ENCODE assay signal across 17 cellular contexts in genomic region chr1:200401708-200402107, GRCh38. TPM values are rescaled to one million over a fixed set of nuclear protein-coding genes. Genes with fewer than 3 reads are reported as not detected.
A peak's percentile ranks its signal among the peaks of the same experiment; 100 is the strongest.
DNase-seq lines count a peak whose midpoint lies in the region; ATAC-seq and TF ChIP-seq lines count a peak whose summit lies in the region.
"Had no signal": no experiment of that assay in that cellular context is flagged by ENCODE, and none has a peak within 500 bp of the region (broad histone marks: within the 10 kb centered on the region; RNA-seq: fewer than 3 reads in every experiment).

No MANE protein-coding gene starts in this region.

- H2AK5ac ChIP-seq in IMR-90 (ENCODE audit: low read depth, low read length) = no peak overlapping the region

- no peak overlapping the region for H3K56ac ChIP-seq in IMR-90 (ENCODE audit: extremely low read depth, insufficient read depth, low read length)

- WGBS in GM23248 (ENCODE audit: low coverage in 1 of 2, low lambda C conversion rate in 2 of 2, missing lambda C conversion rate in 2 of 2), 2 experiments = 87 to 93% methylated on average over 1 of the region's 1 CpG
- WGBS in IMR-90 (ENCODE audit: extremely low coverage in 2 of 2, insufficient read length in 1 of 2), 2 experiments = no CpG with 5 or more reads among the region's 1 CpG
- WGBS in hepatocyte (ENCODE audit: low lambda C conversion rate, missing lambda C conversion rate) = 85% methylated on average over 1 of the region's 1 CpG
- 93% methylated on average over 1 of the region's 1 CpG for WGBS in smooth muscle cell (ENCODE audit: low lambda C conversion rate)
- WGBS in heart left ventricle, 4 donors = 87 to 93% (median 88%) methylated on average over 1 of the region's 1 CpG

- H3K4me1 ChIP-seq in GM23248 (ENCODE audit: insufficient read depth) (peaks cover 67% of the 10 kb centered on the region), IMR-90 (ENCODE audit: control insufficient read depth, insufficient read depth, low read length) (no peaks in the 10 kb centered on the region; the same call in 1 of the 2 replicates), hepatocyte (ENCODE audit: insufficient read depth) (peaks cover 17% of the 10 kb centered on the region), smooth muscle cell (ENCODE audit: low read depth) (peaks cover 30% of the 10 kb centered on the region), heart left ventricle (peaks cover 0 to 20% (median 15%) of the 10 kb centered on the region in 12 donors)

- H3K4me2 ChIP-seq in GM23248 (ENCODE audit: unreplicated experiment) = peak overlapping the region; percentile 48
- peak overlapping the region; percentile 80 for H3K4me2 ChIP-seq in IMR-90 (ENCODE audit: low read depth, low read length)
- H3K4me2 ChIP-seq in hepatocyte = peak overlapping the region; percentile 3
- H3K4me2 ChIP-seq in smooth muscle cell = peak overlapping the region; percentile 65
- H3K4me2 ChIP-seq: KMS-11 had no signal

- H2BK5ac ChIP-seq in IMR-90 (ENCODE audit: low read depth, low read length, poor library complexity, severe bottlenecking) = peak overlapping the region; percentile 70

- H3K4me3 ChIP-seq in GM23248 (peak overlapping the region; percentile 26; the same call in 1 of the 2 replicates), IMR-90 (ENCODE audit: insufficient read depth, low read depth, low read length) (no peak overlapping the region), hepatocyte (no peak overlapping the region), smooth muscle cell (no peak overlapping the region), heart left ventricle (no peak overlapping the region)

- no peak overlapping the region for H4K8ac ChIP-seq in IMR-90 (ENCODE audit: low read depth in 2 of 2, low read length in 2 of 2)

- H3K18ac ChIP-seq in IMR-90 (ENCODE audit: low read depth, low read length) = no peak overlapping the region

- TF ChIP-seq RAD21 in IMR-90 (IDR thresholded peaks at IDR 0.05; ENCODE audit: low read length) = no peak

- no peaks in the 10 kb centered on the region for H3K9me1 ChIP-seq in IMR-90 (ENCODE audit: insufficient read depth, low read length)

- no peaks in the 10 kb centered on the region for H3K27me3 ChIP-seq in GM23248 (replicated peaks; ENCODE audit: insufficient read depth)
- no peaks in the 10 kb centered on the region for H3K27me3 ChIP-seq in IMR-90 (ENCODE audit: control insufficient read depth, insufficient read depth, low read length)
- no peaks in the 10 kb centered on the region for H3K27me3 ChIP-seq in hepatocyte
- no peaks in the 10 kb centered on the region for H3K27me3 ChIP-seq in smooth muscle cell (ENCODE audit: low read depth)
- H3K27me3 ChIP-seq in heart left ventricle = no peaks in the 10 kb centered on the region

- no peak overlapping the region for H3K4ac ChIP-seq in IMR-90 (ENCODE audit: low read depth, low read length)

- no peak overlapping the region for H2AK9ac ChIP-seq in IMR-90 (replicated peaks; ENCODE audit: low read depth, low read length, poor library complexity)

- no TSS peak for BruUV-seq in IMR-90 (replicated peaks; lab: Mats Ljungman, UMichigan)

- H3K27ac ChIP-seq in GM23248 (no peak overlapping the region), IMR-90 (ENCODE audit: insufficient read depth, low read length) (no peak overlapping the region), hepatocyte (no peak overlapping the region), smooth muscle cell (ENCODE audit: low read depth) (peak overlapping the region; percentile 26), heart left ventricle (no peak overlapping the region)
- H3K27ac ChIP-seq: KMS-11 had no signal

- H2BK15ac ChIP-seq in IMR-90 (ENCODE audit: low read depth, low read length) = no peak overlapping the region

- no peak overlapping the region for H3K23ac ChIP-seq in IMR-90 (ENCODE audit: low read depth, low read length)

- H3K9me2 ChIP-seq in GM23248 (ENCODE audit: insufficient read depth) = no peaks in the 10 kb centered on the region
- no peaks in the 10 kb centered on the region for H3K9me2 ChIP-seq in hepatocyte (replicated peaks; ENCODE audit: insufficient read depth)

- H3K36me3 ChIP-seq in GM23248 (ENCODE audit: low read depth) (peaks cover 88% of the 10 kb centered on the region), IMR-90 (ENCODE audit: control insufficient read depth, insufficient read depth, low read length) (peaks cover 3% of the 10 kb centered on the region), hepatocyte (replicated peaks; ENCODE audit: insufficient read depth, low read depth) (no peaks in the 10 kb centered on the region), smooth muscle cell (ENCODE audit: low read depth) (no peaks in the 10 kb centered on the region), heart left ventricle (peaks cover 0 to 38% (median 14%) of the 10 kb centered on the region in 9 donors)

- H3K9ac ChIP-seq in GM23248 = no peak overlapping the region
- no peak overlapping the region for H3K9ac ChIP-seq in IMR-90 (ENCODE audit: low read depth, low read length)
- no peak overlapping the region for H3K9ac ChIP-seq in smooth muscle cell (ENCODE audit: low read depth)
- H3K9ac ChIP-seq: KMS-11 had no signal

- TF ChIP-seq POLR2A in IMR-90 (IDR thresholded peaks at IDR 0.05; ENCODE audit: low read depth, low read length) = no peak
- no peak for TF ChIP-seq POLR2A in heart left ventricle (IDR thresholded peaks at IDR 0.05)

- H2AFZ ChIP-seq in GM23248 (no peak overlapping the region), IMR-90 (replicated peaks; ENCODE audit: low read length, poor library complexity) (no peak overlapping the region), hepatocyte (no peak overlapping the region), smooth muscle cell (ENCODE audit: low read depth) (no peak overlapping the region)

- H3K9me3 ChIP-seq in GM23248 (ENCODE audit: low read depth) = no peaks in the 10 kb centered on the region
- no peaks in the 10 kb centered on the region for H3K9me3 ChIP-seq in IMR-90 (ENCODE audit: control insufficient read depth, insufficient read depth, low read length)
- no peaks in the 10 kb centered on the region for H3K9me3 ChIP-seq in hepatocyte (ENCODE audit: low read depth)
- H3K9me3 ChIP-seq in smooth muscle cell (replicated peaks; ENCODE audit: low read depth) = no peaks in the 10 kb centered on the region
- no peaks in the 10 kb centered on the region for H3K9me3 ChIP-seq in heart left ventricle

- intact Hi-C loops in IMR-90 (cut with micrococcal nuclease) = loop anchor here (5.0 to 10.0 kb wide), 3 partner anchors 84 to 717 kb away; no protein-coding TSS in a partner anchor
- intact Hi-C loops in heart left ventricle (cut with DNase I) = no loop called here

- H3F3A ChIP-seq in GM23248 (ENCODE audit: insufficient read depth) (peaks cover 92% of the 10 kb centered on the region), smooth muscle cell (ENCODE audit: low read depth) (peaks cover 8% of the 10 kb centered on the region)

- no peak overlapping the region for H2BK20ac ChIP-seq in IMR-90 (ENCODE audit: low read depth, low read length)

- no peaks in the 10 kb centered on the region for H4K20me1 ChIP-seq in GM23248 (ENCODE audit: insufficient read depth)
- peaks cover 9% of the 10 kb centered on the region; the same call in 1 of the 2 replicates for H4K20me1 ChIP-seq in IMR-90 (ENCODE audit: insufficient read depth, low read length)
- H4K20me1 ChIP-seq in hepatocyte (ENCODE audit: insufficient read depth, poor library complexity, severe bottlenecking) = peaks cover 4% of the 10 kb centered on the region
- peaks cover 61% of the 10 kb centered on the region for H4K20me1 ChIP-seq in smooth muscle cell (ENCODE audit: low read depth)

- H4K91ac ChIP-seq in IMR-90 (ENCODE audit: insufficient read depth, low read depth, low read length) = no peak overlapping the region

- dilution Hi-C loops in IMR-90 (cut with HindIII; ENCODE audit: low sequenced_read_pairs, unreplicated experiment) = no loop called here

- peaks cover 4 to 15% of the 10 kb centered on the region in 2 experiments; a peak in 3 of 4 replicates for H3K79me1 ChIP-seq in IMR-90 (ENCODE audit: low read depth in 1 of 2, low read length in 2 of 2)

- peak; percentile 24; the same call in 1 of the 2 replicates for ATAC-seq in IMR-90 (ENCODE audit: low read depth)
- ATAC-seq in heart left ventricle = no peak
- no peak for ATAC-seq in HG03045 (IDR thresholded peaks at IDR 0.05; ENCODE audit: unreplicated experiment)

- no peak overlapping the region for H3K14ac ChIP-seq in IMR-90 (replicated peaks; ENCODE audit: low read depth, low read length)

- TF ChIP-seq CTCF in IMR-90 (conservative IDR thresholded peaks at IDR 0.05; ENCODE audit: low read depth, low read length) (no peak), hepatocyte (IDR thresholded peaks at IDR 0.05; ENCODE audit: poor library complexity) (no peak), smooth muscle cell (IDR thresholded peaks at IDR 0.05; ENCODE audit: borderline replicate concordance, insufficient read depth, poor library complexity, severe bottlenecking) (no peak), heart left ventricle (IDR thresholded peaks at IDR 0.05) (no peak)

- H4K5ac ChIP-seq in IMR-90 (ENCODE audit: low read depth, low read length) = no peak overlapping the region

- no peak overlapping the region for H2BK120ac ChIP-seq in IMR-90 (ENCODE audit: low read depth, low read length)

- CTCF ChIA-PET in IMR-90 (lab: Yijun Ruan, JAX) = interaction anchor here (0.5 to 0.6 kb wide), 2 partner anchors 58 to 147 kb away, joined by 3 read pairs; no protein-coding TSS in a partner anchor

- H3K79me2 ChIP-seq in GM23248 (ENCODE audit: insufficient read depth) = peaks cover 74% of the 10 kb centered on the region
- H3K79me2 ChIP-seq in hepatocyte = peaks cover 41% of the 10 kb centered on the region
- peaks cover 52% of the 10 kb centered on the region for H3K79me2 ChIP-seq in smooth muscle cell (ENCODE audit: low read depth)

- POLR2A ChIA-PET in IMR-90 (lab: Charles Lee; ENCODE audit: unreplicated experiment) = no interaction called here

- DNase-seq in GM23248 (no peak), IMR-90 (no peak), hepatocyte (ENCODE audit: low spot score) (no peak), smooth muscle cell (lab: John Stamatoyannopoulos, UW; ENCODE audit: unreplicated experiment) (no peak), GOT3 (lab: John Stamatoyannopoulos, UW) (no peak), heart left ventricle (no peak)
- DNase-seq: CD4-positive, CD25-positive, alpha-beta regulatory T cell; DMS79; HCEC 1CT; NCI-H1105; NCI-H187; NCI-H69; NK-92 treated with Interleukin-12 subunit alpha and Interleukin-12 subunit beta, amount 100 ng/mL, for 24 hours; RPMI8226; SIG-M5 had no signal

- in situ Hi-C loops in GM23248 (cut with MboI) = no loop called here
- in situ Hi-C loops in IMR-90 (cut with MboI; ENCODE audit: low sequenced_read_pairs) = no loop called here

RNA-seq across cellular contexts. Expression of gene ZNF281, which starts 8.1 kb away (rescaled TPM):
- total RNA-seq in GM23248 (2014; rRNA removed; shearing (Covaris generic)) = 41.6 and 45.2 TPM in 2 replicates
- 39.1 and 40.3 TPM in 2 replicates for polyA plus RNA-seq in GM23248 (2016; fragmentation: Nextera tagmentation; extraction: Ambion mirVana)
- total RNA-seq in IMR-90 (2012; rRNA removed) = 37.5 and 38.0 TPM in 2 replicates
- polyA plus RNA-seq in IMR-90 (2012; rRNA removed) = 5.4 and 7.0 TPM in 2 replicates
- polyA plus RNA-seq in IMR-90 (2012; cell fraction: cytosol; rRNA removed) = 1.1 and 1.7 TPM in 2 replicates
- polyA plus RNA-seq in IMR-90 (2012; cell fraction: nucleus; rRNA removed; ENCODE audit: low replicate concordance) = 2.1 and 9.7 TPM in 2 replicates
- total RNA-seq in hepatocyte = 20.6 and 26.6 TPM in 2 replicates
- 17.2 and 19.2 TPM in 2 replicates for polyA plus RNA-seq in hepatocyte
- 59.4 and 64.4 TPM in 2 replicates for total RNA-seq in smooth muscle cell
- polyA plus RNA-seq in smooth muscle cell = 34.4 and 35.0 TPM in 2 replicates
- total RNA-seq in heart left ventricle = 10 to 100 TPM in 3 of 9 donors, 1 to 10 TPM in 6; 6.7 to 10.6 (median 9.1) TPM
- 1 to 10 TPM; 3.1 to 5.3 TPM for polyA plus RNA-seq in heart left ventricle

Comparison
In these comparisons a context has a peak if more than half of its experiments do, and no peak if none do; other contexts are left out.
1. H3K4me2 ChIP-seq: peak in every context shown above with its lines; median percentile 80 in IMR-90; 65 in smooth muscle cell; 48 in GM23248; 3 in hepatocyte.